In genomic region chr3:172711457-172711800, GRCh38 we compare ENCODE assay signal across 8 cellular contexts. TPM values are rescaled to one million over a fixed set of nuclear protein-coding genes. Genes with fewer than 3 reads are reported as not detected.
DNase-seq lines count a peak whose midpoint lies in the region; ATAC-seq, FAIRE-seq and TF ChIP-seq lines count a peak whose summit lies in the region.

No MANE protein-coding gene starts in this region.

- CTCF ChIA-PET in A549 (lab: Yijun Ruan, JAX): interaction anchor here (0.6 to 6.7 kb wide), 17 partner anchors 10 to 87 kb away, joined by 3 to 83 read pairs (median 5); partner anchors contain the start of gene ECT2

- H3K9me3 Mint-ChIP-seq in chondrocyte (ENCODE audit: low read depth): no peaks in the 10 kb centered on the region

- no peak for TF ChIP-seq POLR2A in A549 (IDR thresholded peaks at IDR 0.05; ENCODE audit: low read length)

- H3K27ac ChIP-seq in A549 (peak overlapping the region; percentile 86 to 93), muscle layer of duodenum (ENCODE audit: low read length) (peak overlapping the region; percentile 84)

- DNase-seq in A549 (ENCODE audit: low read depth in 1 of 2, low spot score in 1 of 2): peak; percentile 70 to 79
- no peak for DNase-seq in NT2/D1 (ENCODE audit: low read depth, low spot score)
- DNase-seq in chondrocyte (ENCODE audit: low spot score): no peak
- DNase-seq in nucleus accumbens (lab: John Stamatoyannopoulos, UW): no peak
- DNase-seq in NCI-H2196 treated with DMSO at 0.1 percent for 48 hours (lab: John Stamatoyannopoulos, UW; ENCODE audit: unreplicated experiment): no peak
- no peak for DNase-seq in cortex of kidney (lab: John Stamatoyannopoulos, UW)

- no peak for TF ChIP-seq EP300 in A549 (IDR thresholded peaks at IDR 0.05)

- H3K9me3 ChIP-seq in A549: no peaks in the 10 kb centered on the region
- H3K9me3 ChIP-seq in NT2/D1 (ENCODE audit: insufficient read depth, low read length): no peaks in the 10 kb centered on the region
- H3K9me3 ChIP-seq in muscle layer of duodenum (ENCODE audit: control insufficient read depth in 1 of 2, low read length in 2 of 2): no peaks in the 10 kb centered on the region

- H3K4me1 ChIP-seq in A549: peaks cover 38% of the 10 kb centered on the region
- H3K4me1 ChIP-seq in NT2/D1 (ENCODE audit: insufficient read depth, insufficient read length): no peaks in the 10 kb centered on the region
- peaks cover 9% of the 10 kb centered on the region in 2 donors for H3K4me1 ChIP-seq in muscle layer of duodenum (ENCODE audit: control insufficient read depth in 1 of 2, insufficient read depth in 2 of 2, low read length in 2 of 2)

- H3K27ac Mint-ChIP-seq in chondrocyte (ENCODE audit: unreplicated experiment): peak overlapping the region; percentile 97

- FAIRE-seq in A549 (lab: Jason Lieb, UNC): no peak

- no peak for TF ChIP-seq CTCF in A549 (IDR thresholded peaks at IDR 0.05)
- no peak for TF ChIP-seq CTCF in chondrocyte (IDR thresholded peaks at IDR 0.05)

- H3K4me3 Mint-ChIP-seq in chondrocyte (ENCODE audit: unreplicated experiment): peak overlapping the region; percentile 93

- H3K4me3 ChIP-seq in A549 (peak overlapping the region; percentile 92), NT2/D1 (ENCODE audit: insufficient read length, low read depth) (peak overlapping the region; percentile 91), muscle layer of duodenum (ENCODE audit: low read depth in 1 of 2, low read length in 2 of 2) (peak overlapping the region; percentile 95 to 99)

- peaks cover 32% of the 10 kb centered on the region for H3K4me1 Mint-ChIP-seq in chondrocyte (ENCODE audit: low read depth)

- POLR2A ChIA-PET in A549 (lab: Yijun Ruan, JAX): interaction anchor here (0.6 to 4.4 kb wide), 6 partner anchors 12 to 87 kb away, joined by 3 to 66 read pairs (median 5); partner anchors contain the start of gene ECT2

- ATAC-seq in A549 (peak; percentile 58 to 64), GM19452 (IDR thresholded peaks at IDR 0.05; ENCODE audit: unreplicated experiment) (peak; percentile 24)

- H3K36me3 ChIP-seq in NT2/D1 (ENCODE audit: insufficient read depth, insufficient read length, low read length) (no peaks in the 10 kb centered on the region), muscle layer of duodenum (ENCODE audit: control insufficient read depth in 1 of 2, insufficient read depth in 2 of 2, low read length in 2 of 2) (no peaks in the 10 kb centered on the region)

- no peak overlapping the region for H3K9ac ChIP-seq in NT2/D1 (ENCODE audit: insufficient read length, low read depth)

- peak overlapping the region; percentile 81 for H3K4me2 ChIP-seq in A549

- no peaks in the 10 kb centered on the region for H3K27me3 Mint-ChIP-seq in chondrocyte (ENCODE audit: low read depth)

- H3K27me3 ChIP-seq in NT2/D1 (ENCODE audit: insufficient read depth, insufficient read length) (no peaks in the 10 kb centered on the region), muscle layer of duodenum (ENCODE audit: low read depth, low read length) (no peaks in the 10 kb centered on the region)

- TF ChIP-seq RAD21 in A549 (conservative IDR thresholded peaks at IDR 0.05 in 1 of 2, IDR thresholded peaks at IDR 0.05 in 1 of 2): no peak

- WGBS in A549 (ENCODE audit: missing lambda C conversion rate): 3% methylated on average over 2 of the region's 2 CpGs

- no peaks in the 10 kb centered on the region for H3K36me3 Mint-ChIP-seq in chondrocyte (ENCODE audit: low read depth)

TF ChIP-seq in A549, 52 proteins besides CTCF, POLR2A, EP300 and RAD21:
- 0 out of 2 replicates have a peak, but pooled peaks have one; percentile 1 for TF ChIP-seq NFE2L2 (conservative IDR thresholded peaks at IDR 0.05; ENCODE audit: low read length)
- no peak for TF ChIP-seq EHMT2 (IDR thresholded peaks at IDR 0.05; ENCODE audit: low read depth)

RNA-seq across cellular contexts. Expression of gene NCEH1, which starts 0.6 kb away (rescaled TPM):
- 32.2 and 33.2 TPM in 2 replicates for polyA plus RNA-seq in A549 (2011; rRNA removed)
- 10.6 and 12.9 TPM in 2 replicates for polyA plus RNA-seq in A549 (2012; cell fraction: cytosol; rRNA removed)
- polyA plus RNA-seq in A549 (2012; cell fraction: nucleus; rRNA removed): 12.4 TPM in 2 replicates
- polyA plus RNA-seq in A549 (2017; fragmentation: RNase III; extraction: RNeasy Plus Mini Kit Qiagen cat#74134 plus additional on column Dnase treatment): 20.7 to 25.8 TPM (median 21.4 TPM) in 3 replicates
- polyA minus RNA-seq in A549 (2011; rRNA and poly(A)+ RNA removed): 34.7 and 36.7 TPM in 2 replicates
- 6.5 to 7.1 TPM (median 6.7 TPM) in 3 replicates for total RNA-seq in chondrocyte

RNA-seq across cellular contexts. Expression of gene ECT2, which starts 39.1 kb away (rescaled TPM):
- polyA plus RNA-seq in A549 (2011; rRNA removed) (132 and 187 TPM in 2 replicates), A549 (2017; fragmentation: RNase III; extraction: RNeasy Plus Mini Kit Qiagen cat#74134 plus additional on column Dnase treatment) (92.3 to 96.5 TPM (median 93.3 TPM) in 3 replicates)
- polyA plus RNA-seq in A549 (2012; cell fraction: cytosol; rRNA removed): 28.9 and 30.3 TPM in 2 replicates
- 23.6 and 46.4 TPM in 2 replicates for polyA plus RNA-seq in A549 (2012; cell fraction: nucleus; rRNA removed)
- polyA minus RNA-seq in A549 (2011; rRNA and poly(A)+ RNA removed): 71.8 and 77.7 TPM in 2 replicates
- total RNA-seq in chondrocyte: 16.9 to 18.9 TPM (median 17.2 TPM) in 3 replicates

Comparison
In these comparisons a context has a peak if more than half of its experiments do, and no peak if none do; other contexts are left out.
1. DNase-seq: peak in A549 (2 of 2); none in NT2/D1 (single experiment), chondrocyte (single experiment), nucleus accumbens (0 of 56), NCI-H2196 treated with DMSO at 0.1 percent for 48 hours (single experiment) and cortex of kidney (single experiment).
2. Peak in every context shown above with its lines, with median percentiles within 50 percentile points of each other: H3K4me3 ChIP-seq.